In the genomic region with DNA sequence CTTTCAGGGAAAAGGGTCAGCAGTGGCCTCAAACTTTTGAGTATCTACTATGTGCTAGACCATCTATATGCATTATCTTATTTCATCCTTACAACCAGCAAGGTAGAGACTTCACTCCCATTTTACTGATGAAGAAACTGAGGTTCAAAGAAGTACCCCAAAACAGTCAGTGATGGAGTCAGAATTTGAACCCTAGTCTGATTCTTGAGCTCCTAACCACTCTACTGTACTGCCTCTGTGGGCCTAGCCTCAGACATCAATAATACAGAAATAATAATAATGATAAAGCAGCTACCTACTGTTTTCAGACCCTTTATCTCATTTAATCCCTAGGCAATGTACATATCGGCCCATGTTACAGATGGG, we compare ENCODE assay signal across 9 cellular contexts. TPM values are rescaled to one million over a fixed set of nuclear protein-coding genes. Genes with fewer than 3 reads are reported as not detected.
DNase-seq lines count a peak whose midpoint lies in the region; ATAC-seq, FAIRE-seq and TF ChIP-seq lines count a peak whose summit lies in the region.
"Had no signal": no experiment of that assay in that cellular context is flagged by ENCODE, and none has a peak within 500 bp of the region (broad histone marks: within the 10 kb centered on the region; RNA-seq: fewer than 3 reads in every experiment).

No MANE protein-coding gene starts in this region.

- TF ChIP-seq POLR2A in stomach (IDR thresholded peaks at IDR 0.05) = no peak
- TF ChIP-seq POLR2A in GM12891 (IDR thresholded peaks at IDR 0.05; ENCODE audit: low read depth, low read length) = no peak

- H3K4me2 ChIP-seq in keratinocyte (ENCODE audit: control insufficient read depth, extremely low read depth, insufficient read depth, low read depth, low read length) = peak overlapping the region; percentile 81

- FAIRE-seq in keratinocyte (lab: Jason Lieb, UNC) (no peak), GM12891 (lab: Jason Lieb, UNC) (no peak)

- H3K4me3 ChIP-seq in keratinocyte (ENCODE audit: control insufficient read depth in 2 of 3, extremely low read depth in 1 of 3, insufficient read depth in 2 of 3, low read depth in 1 of 3, low read length in 3 of 3) (no peak overlapping the region), stomach (peak overlapping the region in 1 of 4 donors; percentile 27)

- H3K4me3 Mint-ChIP-seq in activated CD4-positive, alpha-beta T cell treated with anti-CD3 and anti-CD28 coated beads, Interleukin-2, amount 10 ng/mL, durations not matched to agents 7 days and 5 days = peak overlapping the region; percentile 54
- H3K4me3 Mint-ChIP-seq in activated CD4-positive, alpha-beta T cell treated with anti-CD3 and anti-CD28 coated beads for 36 hours = no peak overlapping the region
- H3K4me3 Mint-ChIP-seq in activated T-helper 17 cell treated with anti-CD3 and anti-CD28 coated beads, Interleukin-2, amount 50 U/mL, for 72 hours = peak overlapping the region; percentile 80

- no peak for ATAC-seq in activated CD4-positive, alpha-beta T cell treated with anti-CD3 and anti-CD28 coated beads for 36 hours
- no peak for ATAC-seq in activated T-helper 17 cell treated with anti-CD3 and anti-CD28 coated beads, Interleukin-2, amount 50 U/mL, for 72 hours (replicated peaks)
- ATAC-seq in esophagus mucosa = no peak

- peak overlapping the region; percentile 88 for H3K27ac ChIP-seq in keratinocyte (ENCODE audit: control insufficient read depth, insufficient read depth, low read length)
- H3K27ac ChIP-seq in stomach = peak overlapping the region; percentile 82 to 92 (median 89)

- no peak for DNase-seq in activated CD4-positive, alpha-beta T cell treated with anti-CD3 and anti-CD28 coated beads, Interleukin-2, amount 10 ng/mL, durations not matched to agents 7 days and 5 days
- no peak for DNase-seq in activated CD4-positive, alpha-beta T cell treated with anti-CD3 and anti-CD28 coated beads for 36 hours
- no peak for DNase-seq in keratinocyte (ENCODE audit: low read depth, low spot score)
- DNase-seq in stomach = no peak
- DNase-seq in GM13976 (ENCODE audit: low spot score) = no peak
- no peak for DNase-seq in GM12891 (ENCODE audit: insufficient read length, low spot score)
- DNase-seq: NCI-H1417 treated with DMSO at 0.1 percent for 48 hours had no signal

- dilution Hi-C loops in keratinocyte (cut with MboI; ENCODE audit: extremely low pct_ligation_motif_present, low sequenced_read_pairs) = no loop called here

- H3K36me3 Mint-ChIP-seq in activated CD4-positive, alpha-beta T cell treated with anti-CD3 and anti-CD28 coated beads, Interleukin-2, amount 10 ng/mL, durations not matched to agents 7 days and 5 days (ENCODE audit: low read depth) = peaks cover 49% of the 10 kb centered on the region
- peaks cover 11% of the 10 kb centered on the region for H3K36me3 Mint-ChIP-seq in activated CD4-positive, alpha-beta T cell treated with anti-CD3 and anti-CD28 coated beads for 36 hours (ENCODE audit: low read depth)
- H3K36me3 Mint-ChIP-seq in activated T-helper 17 cell treated with anti-CD3 and anti-CD28 coated beads, Interleukin-2, amount 50 U/mL, for 72 hours (ENCODE audit: low read depth) = no peaks in the 10 kb centered on the region

- peak overlapping the region; percentile 90 for H3K27ac Mint-ChIP-seq in activated CD4-positive, alpha-beta T cell treated with anti-CD3 and anti-CD28 coated beads, Interleukin-2, amount 10 ng/mL, durations not matched to agents 7 days and 5 days
- H3K27ac Mint-ChIP-seq in activated CD4-positive, alpha-beta T cell treated with anti-CD3 and anti-CD28 coated beads for 36 hours = no peak overlapping the region
- peak overlapping the region; percentile 85 for H3K27ac Mint-ChIP-seq in activated T-helper 17 cell treated with anti-CD3 and anti-CD28 coated beads, Interleukin-2, amount 50 U/mL, for 72 hours

- H3K9ac ChIP-seq in keratinocyte (ENCODE audit: control insufficient read depth, extremely low read depth, insufficient read depth, low read length) = peak overlapping the region; percentile 60

- in situ Hi-C loops in GM13976 (cut with MboI; ENCODE audit: low sequenced_read_pairs, unreplicated experiment) = no loop called here

- POLR2A ChIA-PET in activated CD4-positive, alpha-beta T cell treated with anti-CD3 and anti-CD28 coated beads, Interleukin-2, amount 10 ng/mL, durations not matched to agents 7 days and 5 days (lab: Charles Lee) = interaction anchor here (0.6 kb wide), 1 partner anchor 168 kb away, joined by 7 read pairs; a partner anchor contains a TSS
- POLR2A ChIA-PET in activated CD4-positive, alpha-beta T cell treated with anti-CD3 and anti-CD28 coated beads for 36 hours (lab: Charles Lee) = no interaction called here

- CTCF ChIA-PET in activated CD4-positive, alpha-beta T cell treated with anti-CD3 and anti-CD28 coated beads, Interleukin-2, amount 10 ng/mL, durations not matched to agents 7 days and 5 days (lab: Charles Lee) = interaction anchor here (0.8 to 2.3 kb wide), 5 partner anchors 14 to 249 kb away, joined by 3 to 5 read pairs (median 3); no protein-coding TSS in a partner anchor
- CTCF ChIA-PET in activated CD4-positive, alpha-beta T cell treated with anti-CD3 and anti-CD28 coated beads for 36 hours (lab: Charles Lee) = interaction anchor here (0.6 to 1.5 kb wide), 7 partner anchors 10 to 427 kb away, joined by 3 to 7 read pairs (median 3); no protein-coding TSS in a partner anchor

- H3K36me3 ChIP-seq in keratinocyte (ENCODE audit: control insufficient read depth in 2 of 2, extremely low read depth in 1 of 2, insufficient read depth in 2 of 2, low read length in 2 of 2) = peaks cover 0 to 1% of the 10 kb centered on the region in 2 experiments
- H3K36me3 ChIP-seq in stomach = peaks cover 0 to 7% (median 0%) of the 10 kb centered on the region in 4 donors

- TF ChIP-seq CTCF in keratinocyte (optimal IDR thresholded peaks at IDR 0.05 in 1 of 3, IDR thresholded peaks at IDR 0.05 in 1 of 3, conservative IDR thresholded peaks at IDR 0.05 in 1 of 3; ENCODE audit: extremely low read depth in 1 of 3, insufficient read depth in 2 of 3, low read length in 3 of 3) (peak in 1 of 3 experiments; percentile 1), stomach (IDR thresholded peaks at IDR 0.05) (no peak), GM13976 (IDR thresholded peaks at IDR 0.05; ENCODE audit: borderline replicate concordance, control extremely low read depth, extremely low read depth, insufficient read depth, missing control alignments) (no peak)

- no peak for TF ChIP-seq EP300 in stomach (IDR thresholded peaks at IDR 0.05)

- H3K79me2 ChIP-seq in keratinocyte (ENCODE audit: control insufficient read depth, insufficient read depth, low read length) = no peaks in the 10 kb centered on the region

- H3K9me3 ChIP-seq in keratinocyte (ENCODE audit: control insufficient read depth, low read depth, low read length) = peaks cover 3% of the 10 kb centered on the region
- H3K9me3 ChIP-seq in stomach = no peaks in the 10 kb centered on the region

- H3K4me1 Mint-ChIP-seq in activated CD4-positive, alpha-beta T cell treated with anti-CD3 and anti-CD28 coated beads, Interleukin-2, amount 10 ng/mL, durations not matched to agents 7 days and 5 days = peaks cover 81% of the 10 kb centered on the region
- H3K4me1 Mint-ChIP-seq in activated CD4-positive, alpha-beta T cell treated with anti-CD3 and anti-CD28 coated beads for 36 hours = peaks cover 65% of the 10 kb centered on the region
- peaks cover 50% of the 10 kb centered on the region for H3K4me1 Mint-ChIP-seq in activated T-helper 17 cell treated with anti-CD3 and anti-CD28 coated beads, Interleukin-2, amount 50 U/mL, for 72 hours

- 20 to 41% (median 24%) methylated on average over 1 of the region's 1 CpG for WGBS in stomach, 5 donors

- no peaks in the 10 kb centered on the region for H3K27me3 ChIP-seq in keratinocyte (ENCODE audit: control insufficient read depth, extremely low read depth, insufficient read depth, low read length)
- no peaks in the 10 kb centered on the region for H3K27me3 ChIP-seq in stomach

- intact Hi-C loops in activated CD4-positive, alpha-beta T cell treated with anti-CD3 and anti-CD28 coated beads for 36 hours (cut with DNase I, micrococcal nuclease) = no loop called here
- intact Hi-C loops in stomach (cut with DNase I; ENCODE audit: low total_unique reads) = no loop called here

- H3K4me1 ChIP-seq in keratinocyte (ENCODE audit: control insufficient read depth, extremely low read depth, insufficient read depth, low read length) = peaks cover 41% of the 10 kb centered on the region
- peaks cover 67 to 73% (median 70%) of the 10 kb centered on the region in 4 donors for H3K4me1 ChIP-seq in stomach

- H4K20me1 ChIP-seq in keratinocyte (ENCODE audit: control insufficient read depth, extremely low read depth, insufficient read depth, low read length) = no peaks in the 10 kb centered on the region

- H3K9me1 ChIP-seq in keratinocyte (ENCODE audit: control insufficient read depth, extremely low read depth, insufficient read depth, low read length) = peaks cover 6% of the 10 kb centered on the region

- H3K27me3 Mint-ChIP-seq in activated CD4-positive, alpha-beta T cell treated with anti-CD3 and anti-CD28 coated beads, Interleukin-2, amount 10 ng/mL, durations not matched to agents 7 days and 5 days = no peaks in the 10 kb centered on the region
- H3K27me3 Mint-ChIP-seq in activated CD4-positive, alpha-beta T cell treated with anti-CD3 and anti-CD28 coated beads for 36 hours = no peaks in the 10 kb centered on the region
- no peaks in the 10 kb centered on the region for H3K27me3 Mint-ChIP-seq in activated T-helper 17 cell treated with anti-CD3 and anti-CD28 coated beads, Interleukin-2, amount 50 U/mL, for 72 hours

- no peaks in the 10 kb centered on the region for H3K9me3 Mint-ChIP-seq in activated CD4-positive, alpha-beta T cell treated with anti-CD3 and anti-CD28 coated beads, Interleukin-2, amount 10 ng/mL, durations not matched to agents 7 days and 5 days
- H3K9me3 Mint-ChIP-seq in activated CD4-positive, alpha-beta T cell treated with anti-CD3 and anti-CD28 coated beads for 36 hours (ENCODE audit: low read depth) = no peaks in the 10 kb centered on the region
- H3K9me3 Mint-ChIP-seq in activated T-helper 17 cell treated with anti-CD3 and anti-CD28 coated beads, Interleukin-2, amount 50 U/mL, for 72 hours = no peaks in the 10 kb centered on the region

- no peak overlapping the region for H2AFZ ChIP-seq in keratinocyte (ENCODE audit: control insufficient read depth, low read length)

RNA-seq across cellular contexts. Expression of a gene that starts 8.4 kb away (rescaled TPM):
- 100 to 1,000 TPM; 103 to 107 TPM for total RNA-seq in activated CD4-positive, alpha-beta T cell treated with anti-CD3 and anti-CD28 coated beads, Interleukin-2, amount 10 ng/mL, durations not matched to agents 7 days and 5 days
- total RNA-seq in activated CD4-positive, alpha-beta T cell treated with anti-CD3 and anti-CD28 coated beads for 36 hours = 10 to 100 TPM; 33.8 to 37.8 TPM
- total RNA-seq in activated T-helper 17 cell treated with anti-CD3 and anti-CD28 coated beads, Interleukin-2, amount 50 U/mL, for 72 hours = 10 to 100 TPM; 30.4 to 32.5 TPM
- 18.9 to 26.4 TPM (median 21.4 TPM) in 3 replicates for polyA plus RNA-seq in keratinocyte
- polyA plus RNA-seq in keratinocyte (2011; ENCODE audit: low read depth) = 12.0 TPM
- polyA plus RNA-seq in keratinocyte (2011; cell fraction: cytosol; rRNA removed) = 17.1 and 20.5 TPM in 2 replicates
- polyA plus RNA-seq in keratinocyte (2011; cell fraction: nucleus; rRNA removed) = 23.1 and 24.6 TPM in 2 replicates
- 11.3 and 14.7 TPM in 2 replicates for polyA plus RNA-seq in keratinocyte (2012; ENCODE audit: low replicate concordance)
- polyA minus RNA-seq in keratinocyte = 10.9 to 17.8 TPM (median 16.2 TPM) in 3 replicates
- polyA minus RNA-seq in keratinocyte (2011; cell fraction: cytosol; rRNA and poly(A)+ RNA removed) = 15.0 TPM
- 4.1 and 8.1 TPM in 2 replicates for polyA minus RNA-seq in keratinocyte (2011; cell fraction: nucleus; rRNA and poly(A)+ RNA removed)
- total RNA-seq in stomach = 100 to 1,000 TPM in 1 of 5 donors, 10 to 100 TPM in 3, 1 to 10 TPM in 1; 2.3 to 165 (median 22.3) TPM
- polyA plus RNA-seq in stomach = 10 to 100 TPM; 27.9 to 81.0 (median 53.1) TPM
- 21.8 TPM for total RNA-seq in esophagus mucosa
- 112 TPM for polyA plus RNA-seq in GM12891 (2012; ENCODE audit: low read depth, missing spikeins)
